1 cellular context compared by ENCODE assay signal in genomic region chr13:23673354-23673753, GRCh38.
TF ChIP-seq lines count a peak whose summit lies in the region.

No MANE protein-coding gene starts in this region.

TF ChIP-seq in SK-N-SH, 30 proteins besides CTCF, POLR2A, EP300 and RAD21 (continued from another document):
- no peak for TF ChIP-seq IRF3 (IDR thresholded peaks at IDR 0.05; ENCODE audit: low read depth, low read length)
- peak; percentile 79 for TF ChIP-seq TEAD4 (IDR thresholded peaks at IDR 0.05; ENCODE audit: borderline replicate concordance, insufficient read depth)
- TF ChIP-seq ELF1 (IDR thresholded peaks at IDR 0.05): peak; percentile 18; the same call in 1 of the 2 replicates
- TF ChIP-seq POLR2AphosphoS5 (IDR thresholded peaks at IDR 0.05; ENCODE audit: low read depth, low read length): peak; percentile 70
- TF ChIP-seq FOSL2 (IDR thresholded peaks at IDR 0.05; ENCODE audit: borderline replicate concordance, low read depth): peak; percentile 83
- peak; percentile 76 for TF ChIP-seq MAX (IDR thresholded peaks at IDR 0.05; ENCODE audit: low read depth)
- TF ChIP-seq TCF12 (IDR thresholded peaks at IDR 0.05): peak; percentile 97
- no peak for TF ChIP-seq USF1 (IDR thresholded peaks at IDR 0.05; ENCODE audit: borderline replicate concordance, low read depth)
- TF ChIP-seq SMC3 (IDR thresholded peaks at IDR 0.05; ENCODE audit: low read depth, low read length): no peak
- TF ChIP-seq NFIC (IDR thresholded peaks at IDR 0.05; ENCODE audit: borderline replicate concordance): peak; percentile 80
- no peak for TF ChIP-seq EZH2phosphoT487 (IDR thresholded peaks at IDR 0.05; ENCODE audit: borderline replicate concordance, low read depth)
- 0 out of 2 replicates have a peak, but pooled peaks have one; percentile 36 for TF ChIP-seq FOXM1 (IDR thresholded peaks at IDR 0.05; ENCODE audit: low read depth)
